8 cellular contexts compared by ENCODE assay signal in the genomic region with DNA sequence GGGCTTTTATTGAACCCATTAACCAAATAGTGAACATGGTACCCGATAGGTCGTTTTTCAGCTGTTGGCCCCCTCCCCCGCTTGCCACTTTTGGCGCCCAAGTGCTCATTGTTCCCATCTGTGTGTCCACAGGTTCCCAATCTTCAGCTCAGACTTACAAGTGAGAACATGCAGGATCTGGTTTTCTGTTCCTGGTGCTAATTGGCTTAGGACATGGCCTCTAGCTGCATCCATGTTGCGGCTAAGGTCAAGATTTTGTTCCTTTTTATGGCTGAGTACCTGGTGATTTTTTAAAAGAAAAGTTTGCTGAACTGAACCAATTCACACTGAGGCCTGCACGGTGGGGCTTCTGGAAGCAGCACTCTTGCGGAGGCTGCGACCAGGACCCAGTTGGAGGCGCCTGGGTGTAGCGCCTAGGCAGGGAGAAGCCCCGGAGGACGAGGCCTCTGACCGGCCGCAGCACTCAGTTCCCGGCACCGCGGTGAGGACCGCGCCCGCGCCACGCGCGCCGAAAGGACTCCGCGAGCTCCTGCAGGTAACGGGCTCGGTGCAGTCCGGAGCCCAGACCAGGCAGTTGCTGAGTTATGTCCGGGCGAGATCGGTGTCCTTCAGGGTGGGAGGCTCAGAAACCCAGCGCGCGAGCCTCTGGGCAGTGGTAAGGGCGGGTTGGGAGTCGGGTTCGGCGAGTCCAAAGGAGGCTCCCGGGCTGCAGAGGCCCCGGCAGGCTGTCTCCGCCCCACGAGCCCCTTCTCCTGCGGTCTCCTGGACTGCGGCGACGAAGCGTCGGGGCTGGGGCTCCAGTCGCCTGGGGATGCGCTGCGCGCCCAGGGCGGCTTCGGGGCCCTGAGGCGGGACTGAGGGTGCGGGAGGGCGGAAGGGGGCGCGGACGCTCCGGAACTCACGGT. TPM values are rescaled to one million over a fixed set of nuclear protein-coding genes. Genes with fewer than 3 reads are reported as not detected.
DNase-seq lines count a peak whose midpoint lies in the region; ATAC-seq and TF ChIP-seq lines count a peak whose summit lies in the region.

No MANE protein-coding gene starts in this region.

- no peak for TF ChIP-seq POLR2A in ovary (IDR thresholded peaks at IDR 0.05)

- no peak for TF ChIP-seq CTCF in ovary (IDR thresholded peaks at IDR 0.05)

- H3K4me1 Mint-ChIP-seq in activated CD4-positive, alpha-beta memory T cell treated with anti-CD3 and anti-CD28 coated beads, Interleukin-2, amount 10 ng/mL, durations not matched to agents 7 days and 5 days, result peaks cover 13% of the 10 kb centered on the region

- no peak overlapping the region for H3K27ac Mint-ChIP-seq in activated CD4-positive, alpha-beta memory T cell treated with anti-CD3 and anti-CD28 coated beads, Interleukin-2, amount 10 ng/mL, durations not matched to agents 7 days and 5 days

- H3K36me3 ChIP-seq in ovary, result no peaks in the 10 kb centered on the region

- TF ChIP-seq EP300 in ovary (IDR thresholded peaks at IDR 0.05), result no peak

- no peaks in the 10 kb centered on the region for H3K9me3 Mint-ChIP-seq in activated CD4-positive, alpha-beta memory T cell treated with anti-CD3 and anti-CD28 coated beads, Interleukin-2, amount 10 ng/mL, durations not matched to agents 7 days and 5 days

- H3K4me3 Mint-ChIP-seq in activated CD4-positive, alpha-beta memory T cell treated with anti-CD3 and anti-CD28 coated beads, Interleukin-2, amount 10 ng/mL, durations not matched to agents 7 days and 5 days, result peak overlapping the region; percentile 30

- no peaks in the 10 kb centered on the region for H3K4me1 ChIP-seq in ovary (ENCODE audit: insufficient read depth)

- ATAC-seq in GM21576 (IDR thresholded peaks at IDR 0.05; ENCODE audit: unreplicated experiment), result no peak

- intact Hi-C loops in ovary (cut with DNase I), result no loop called here

- WGBS in ovary, 3 donors, result 6 to 9% (median 7%) methylated on average over 54 to 64 of the region's 64 CpGs

- CTCF ChIA-PET in activated CD4-positive, alpha-beta memory T cell treated with anti-CD3 and anti-CD28 coated beads, Interleukin-2, amount 10 ng/mL, durations not matched to agents 7 days and 5 days (lab: Charles Lee), result no interaction called here

- H3K27ac ChIP-seq in ovary, result peak overlapping the region; percentile 58 to 90

- DNase-seq in DMS153 treated with DMSO at 0.1 percent for 48 hours (lab: John Stamatoyannopoulos, UW; ENCODE audit: unreplicated experiment) (peak; percentile 13), DMS153 (lab: John Stamatoyannopoulos, UW) (no peak), glomerular visceral epithelial cell (ENCODE audit: extremely low spot score) (peak; percentile 12), ovary (peak; percentile 41 to 65 (median 55)), kidney glomerular epithelial cell (lab: John Stamatoyannopoulos, UW) (no peak), NCI-H1105 (lab: John Stamatoyannopoulos, UW) (no peak)
- DNase-seq in activated CD4-positive, alpha-beta memory T cell treated with anti-CD3 and anti-CD28 coated beads, Interleukin-2, amount 10 ng/mL, durations not matched to agents 7 days and 5 days, result no peak

- H3K36me3 Mint-ChIP-seq in activated CD4-positive, alpha-beta memory T cell treated with anti-CD3 and anti-CD28 coated beads, Interleukin-2, amount 10 ng/mL, durations not matched to agents 7 days and 5 days (ENCODE audit: low read depth), result no peaks in the 10 kb centered on the region

- POLR2A ChIA-PET in activated CD4-positive, alpha-beta memory T cell treated with anti-CD3 and anti-CD28 coated beads, Interleukin-2, amount 10 ng/mL, durations not matched to agents 7 days and 5 days (lab: Charles Lee), result interaction anchor here (0.9 kb wide), 1 partner anchor 16 kb away, joined by 3 read pairs; a partner anchor contains a TSS

- H3K9me3 ChIP-seq in ovary, result no peaks in the 10 kb centered on the region

- peaks cover 62% of the 10 kb centered on the region for H3K27me3 Mint-ChIP-seq in activated CD4-positive, alpha-beta memory T cell treated with anti-CD3 and anti-CD28 coated beads, Interleukin-2, amount 10 ng/mL, durations not matched to agents 7 days and 5 days

- H3K4me3 ChIP-seq in ovary, result peak overlapping the region; percentile 76

- no peaks in the 10 kb centered on the region for H3K27me3 ChIP-seq in ovary

RNA-seq across cellular contexts. Expression of a gene that starts 15.8 kb away (rescaled TPM):
- total RNA-seq in activated CD4-positive, alpha-beta memory T cell treated with anti-CD3 and anti-CD28 coated beads, Interleukin-2, amount 10 ng/mL, durations not matched to agents 7 days and 5 days, result 1 to 10 TPM; 3.8 to 5.2 TPM
- 10 to 100 TPM; 19.6 to 35.6 (median 26.6) TPM for total RNA-seq in ovary
- polyA plus RNA-seq in ovary, result 10 to 100 TPM; 18.8 to 23.2 TPM

Comparison
In these comparisons a context has a peak if more than half of its experiments do, and no peak if none do; other contexts are left out.
1. DNase-seq: peak in DMS153 treated with DMSO at 0.1 percent for 48 hours (single experiment), glomerular visceral epithelial cell (single experiment) and ovary (5 of 5); none in DMS153 (single experiment), activated CD4-positive, alpha-beta memory T cell treated with anti-CD3 and anti-CD28 coated beads, Interleukin-2, amount 10 ng/mL, durations not matched to agents 7 days and 5 days (single experiment), kidney glomerular epithelial cell (single experiment) and NCI-H1105 (single experiment).